In genomic region chr5:109987355-109987754, GRCh38 we compare ENCODE assay signal across 20 cellular contexts.
DNase-seq lines count a peak whose midpoint lies in the region; ATAC-seq and TF ChIP-seq lines count a peak whose summit lies in the region.
"Had no signal": no experiment of that assay in that cellular context is flagged by ENCODE, and none has a peak within 500 bp of the region (broad histone marks: within the 10 kb centered on the region; RNA-seq: fewer than 3 reads in every experiment).

No MANE protein-coding gene starts in this region.

- H3K27ac ChIP-seq in RWPE2 (ENCODE audit: poor library complexity, severe bottlenecking) (no peak overlapping the region), gastrocnemius medialis (peak overlapping the region; percentile 42 to 68 (median 49))
- H3K27ac ChIP-seq: cardiac muscle cell, tibial nerve had no signal

- H3K9me3 ChIP-seq in RWPE2 (ENCODE audit: severe bottlenecking) (no peaks in the 10 kb centered on the region), gastrocnemius medialis (no peaks in the 10 kb centered on the region)
- H3K9me3 ChIP-seq: tibial nerve had no signal

- no peak for TF ChIP-seq CTCF in RWPE2 (IDR thresholded peaks at IDR 0.05; ENCODE audit: poor library complexity, severe bottlenecking)
- TF ChIP-seq CTCF in fibroblast of pulmonary artery (IDR thresholded peaks at IDR 0.05; ENCODE audit: low read length, missing control alignments), result no peak
- no peak for TF ChIP-seq CTCF in gastrocnemius medialis (IDR thresholded peaks at IDR 0.05 in 4 of 5, conservative IDR thresholded peaks at IDR 0.05 in 1 of 5)

- H3K4me1 ChIP-seq in RWPE2 (ENCODE audit: insufficient read depth, poor library complexity, severe bottlenecking), result no peaks in the 10 kb centered on the region
- peaks cover 9 to 12% of the 10 kb centered on the region in 2 donors for H3K4me1 ChIP-seq in gastrocnemius medialis
- H3K4me1 ChIP-seq: tibial nerve had no signal

- H3K4me3 ChIP-seq in RWPE2 (ENCODE audit: severe bottlenecking), result no peak overlapping the region
- H3K4me3 ChIP-seq in fibroblast of pulmonary artery (replicated peaks; ENCODE audit: low read depth, low read length), result no peak overlapping the region
- no peak overlapping the region for H3K4me3 ChIP-seq in gastrocnemius medialis
- H3K4me3 ChIP-seq: cardiac muscle cell, K562, tibial nerve had no signal

- ATAC-seq in RWPE2 (ENCODE audit: low read depth) (peak; percentile 31; the same call in 1 of the 3 replicates), gastrocnemius medialis (no peak), GM18498 (IDR thresholded peaks at IDR 0.05; ENCODE audit: unreplicated experiment) (no peak)
- ATAC-seq: activated naive CD8-positive, alpha-beta T cell treated with anti-CD3 and anti-CD28 coated beads, Interleukin-2, amount 50 U/mL, for 24 hours; K562; stimulated activated naive CD8-positive, alpha-beta T cell treated with anti-CD3 and anti-CD28 coated beads, Interleukin-15, amount 100 ng/mL, for 72 hours had no signal

- intact Hi-C loops in gastrocnemius medialis (cut with DNase I; ENCODE audit: low total_unique reads), result no loop called here

- in situ Hi-C loops in gastrocnemius medialis (cut with MboI; ENCODE audit: low sequenced_read_pairs in 4 of 4), result no loop called here

- H3K36me3 ChIP-seq in RWPE2 (ENCODE audit: low read depth), result no peaks in the 10 kb centered on the region
- H3K36me3 ChIP-seq in gastrocnemius medialis, result no peaks in the 10 kb centered on the region
- H3K36me3 ChIP-seq: cardiac muscle cell, tibial nerve had no signal

- no peak for TF ChIP-seq POLR2A in gastrocnemius medialis (IDR thresholded peaks at IDR 0.05)

- DNase-seq in ELR (ENCODE audit: low read depth) (peak; percentile 30), RWPE2 (ENCODE audit: low spot score) (no peak), fibroblast of pulmonary artery (ENCODE audit: low read depth) (peak; percentile 4), gastrocnemius medialis (no peak), iPS-NIHi7 (ENCODE audit: extremely low spot score) (no peak), AG08396 (ENCODE audit: low spot score) (no peak)
- DNase-seq in stimulated activated CD4-positive, alpha-beta T cell treated with anti-CD3 and anti-CD28 coated beads, Interleukin-2, amount 100 ng/mL, for 48 hours, result no peak
- DNase-seq: activated CD4-positive, CD25-positive, alpha-beta regulatory T cell treated with anti-CD3 and anti-CD28 coated beads, Interleukin-2, amount 50 U/mL, for 72 hours; activated effector memory CD4-positive, alpha-beta T cell treated with anti-CD3 and anti-CD28 coated beads, Interleukin-2, amount 50 U/mL, for 16 hours; activated naive CD8-positive, alpha-beta T cell treated with anti-CD3 and anti-CD28 coated beads, Interleukin-2, amount 50 U/mL, for 24 hours; CD4-positive, CD25-positive, alpha-beta regulatory T cell; NCI-H1694 treated with DMSO at 0.1 percent for 48 hours; NCI-H2171 treated with DMSO at 0.1 percent for 48 hours; NCI-H526; nucleus accumbens; stimulated activated naive CD8-positive, alpha-beta T cell treated with anti-CD3 and anti-CD28 coated beads, Interleukin-15, amount 100 ng/mL, for 72 hours had no signal

- peaks cover 16% of the 10 kb centered on the region for H3K27me3 ChIP-seq in RWPE2 (ENCODE audit: insufficient read depth, poor library complexity, severe bottlenecking)
- no peaks in the 10 kb centered on the region for H3K27me3 ChIP-seq in gastrocnemius medialis
- H3K27me3 ChIP-seq: cardiac muscle cell, tibial nerve had no signal

Comparison
In these comparisons a context has a peak if more than half of its experiments do, and no peak if none do; other contexts are left out.
1. DNase-seq: peak in ELR (single experiment) and fibroblast of pulmonary artery (single experiment); none in RWPE2 (single experiment), gastrocnemius medialis (0 of 2), iPS-NIHi7 (single experiment), AG08396 (single experiment) and stimulated activated CD4-positive, alpha-beta T cell treated with anti-CD3 and anti-CD28 coated beads, Interleukin-2, amount 100 ng/mL, for 48 hours (0 of 2).